In the genomic region with DNA sequence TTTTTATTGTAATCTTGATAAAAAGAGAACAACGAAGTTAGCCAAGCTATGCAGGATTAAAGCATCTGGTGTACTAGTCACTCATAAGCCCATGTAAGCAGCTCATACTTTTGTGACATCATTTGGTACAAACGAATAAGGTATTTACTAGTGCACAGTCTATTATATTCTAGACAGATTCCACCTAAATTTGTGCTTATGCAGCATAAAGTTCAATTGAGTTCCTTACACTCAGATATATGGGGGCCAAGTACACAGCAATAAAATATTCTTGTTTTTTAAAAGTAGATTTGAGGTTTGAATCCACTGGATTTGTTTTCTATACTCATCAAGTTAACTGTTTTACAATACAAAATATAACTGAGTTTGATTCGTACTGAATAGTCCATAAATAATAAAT, we compare ENCODE assay signal across 29 cellular contexts.
"Had no signal": no experiment of that assay in that cellular context is flagged by ENCODE, and none has a peak within 500 bp of the region (broad histone marks: within the 10 kb centered on the region; RNA-seq: fewer than 3 reads in every experiment).

No MANE protein-coding gene starts in this region.

- H3K27ac ChIP-seq: neutrophil, pancreas, prostate gland, stomach, thoracic aorta, thyroid gland, tibial nerve, upper lobe of left lung, vagina had no signal

- H3K9me3 Mint-ChIP-seq: naive B cell, nephron progenitor cell, neural crest cell had no signal

- H3K27ac Mint-ChIP-seq: naive B cell; naive thymus-derived CD8-positive, alpha-beta T cell; natural killer cell treated with Interleukin-12 subunit alpha and Interleukin-12 subunit beta and Interleukin-15 and Interleukin-18, amount 100 ng/mL, for 72 hours; nephron progenitor cell; stimulated activated effector memory CD8-positive, alpha-beta T cell treated with anti-CD3 and anti-CD28 coated beads, Interleukin-12 subunit alpha, Interleukin-12 subunit beta, amount 100 ng/mL, for 72 hours; stimulated activated naive B cell treated with anti-CD40 and anti-IgM and Interleukin-4, amounts not matched to agents 10 μg/mL and 1 μg/mL and 100 μg/mL, for 72 hours; stimulated activated naive CD8-positive, alpha-beta T cell treated with anti-CD3 and anti-CD28 coated beads, Interleukin-15, Interleukin-2, amounts not matched to agents 100 ng/mL and 50 ng/mL, for 24 hours had no signal

- H3K36me3 ChIP-seq: neutrophil, pancreas, prostate gland, stomach, thoracic aorta, thyroid gland, tibial nerve, upper lobe of left lung, vagina had no signal

- H3K36me3 Mint-ChIP-seq: naive B cell; naive thymus-derived CD8-positive, alpha-beta T cell; natural killer cell treated with Interleukin-12 subunit alpha and Interleukin-12 subunit beta and Interleukin-15 and Interleukin-18, amount 100 ng/mL, for 72 hours; stimulated activated effector memory CD8-positive, alpha-beta T cell treated with anti-CD3 and anti-CD28 coated beads, Interleukin-12 subunit alpha, Interleukin-12 subunit beta, amount 100 ng/mL, for 72 hours; stimulated activated naive B cell treated with anti-CD40 and anti-IgM and Interleukin-4, amounts not matched to agents 10 μg/mL and 1 μg/mL and 100 μg/mL, for 72 hours had no signal

- H3K4me3 Mint-ChIP-seq: naive B cell; naive thymus-derived CD8-positive, alpha-beta T cell; natural killer cell treated with Interleukin-12 subunit alpha and Interleukin-12 subunit beta and Interleukin-15 and Interleukin-18, amount 100 ng/mL, for 72 hours; nephron progenitor cell; neural crest cell; stimulated activated effector memory CD8-positive, alpha-beta T cell treated with anti-CD3 and anti-CD28 coated beads, Interleukin-12 subunit alpha, Interleukin-12 subunit beta, amount 100 ng/mL, for 72 hours; stimulated activated naive B cell treated with anti-CD40 and anti-IgM and Interleukin-4, amounts not matched to agents 10 μg/mL and 1 μg/mL and 100 μg/mL, for 72 hours; stimulated activated naive CD8-positive, alpha-beta T cell treated with anti-CD3 and anti-CD28 coated beads, Interleukin-15, Interleukin-2, amounts not matched to agents 100 ng/mL and 50 ng/mL, for 24 hours had no signal

- FAIRE-seq: pancreas, small intestine, urothelium cell line had no signal

- H3K27me3 Mint-ChIP-seq: naive B cell; naive thymus-derived CD8-positive, alpha-beta T cell; natural killer cell treated with Interleukin-12 subunit alpha and Interleukin-12 subunit beta and Interleukin-15 and Interleukin-18, amount 100 ng/mL, for 72 hours; stimulated activated naive B cell treated with anti-CD40 and anti-IgM and Interleukin-4, amounts not matched to agents 10 μg/mL and 1 μg/mL and 100 μg/mL, for 72 hours; stimulated activated naive CD8-positive, alpha-beta T cell treated with anti-CD3 and anti-CD28 coated beads, Interleukin-15, Interleukin-2, amounts not matched to agents 100 ng/mL and 50 ng/mL, for 24 hours had no signal

- DNase-seq: naive B cell; naive thymus-derived CD8-positive, alpha-beta T cell; nephron progenitor cell; nucleus accumbens; pancreas; retina; right cardiac atrium; small intestine; stimulated activated CD4-positive, alpha-beta T cell treated with anti-CD3 and anti-CD28 coated beads, Interleukin-15, amount 100 ng/mL, for 24 hours; stimulated activated CD4-positive, alpha-beta T cell treated with anti-CD3 and anti-CD28 coated beads, Interleukin-2, amount 100 ng/mL, for 24 hours; stimulated activated CD4-positive, alpha-beta T cell treated with anti-CD3 and anti-CD28 coated beads, Interleukin-2, amount 100 ng/mL, for 48 hours; stimulated activated CD4-positive, alpha-beta T cell treated with anti-CD3 and anti-CD28 coated beads, Interleukin-4, amount 100 ng/mL, for 24 hours; stimulated activated naive B cell treated with anti-CD40 and anti-IgM and Interleukin-4, amounts not matched to agents 10 μg/mL and 1 μg/mL and 100 μg/mL, for 72 hours; stimulated activated naive CD4-positive, alpha-beta T cell treated with Interleukin-2 at 50 U/mL for 16 hours; stomach; thyroid gland; trophoblast cell; upper lobe of left lung had no signal

- H3K9me3 ChIP-seq: neutrophil, pancreas, prostate gland, stomach, thoracic aorta, thyroid gland, tibial nerve, upper lobe of left lung, vagina had no signal

- H3K27me3 ChIP-seq: neutrophil, pancreas, stomach, thyroid gland, tibial nerve, upper lobe of left lung, vagina had no signal

- H3K4me3 ChIP-seq: pancreas, prostate gland, stomach, thoracic aorta, thyroid gland, tibial nerve, upper lobe of left lung, vagina had no signal

- H3K4me1 Mint-ChIP-seq: naive B cell; naive thymus-derived CD8-positive, alpha-beta T cell; nephron progenitor cell; neural crest cell; stimulated activated effector memory CD8-positive, alpha-beta T cell treated with anti-CD3 and anti-CD28 coated beads, Interleukin-12 subunit alpha, Interleukin-12 subunit beta, amount 100 ng/mL, for 72 hours; stimulated activated naive B cell treated with anti-CD40 and anti-IgM and Interleukin-4, amounts not matched to agents 10 μg/mL and 1 μg/mL and 100 μg/mL, for 72 hours had no signal

- H3K4me1 ChIP-seq: pancreas, prostate gland, stomach, thyroid gland, tibial nerve, upper lobe of left lung, vagina had no signal

- ATAC-seq: naive thymus-derived CD8-positive, alpha-beta T cell; natural killer cell treated with Interleukin-12 subunit alpha and Interleukin-12 subunit beta and Interleukin-15 and Interleukin-18, amount 100 ng/mL, for 72 hours; pancreas; right cardiac atrium; sciatic nerve; stimulated activated effector memory CD8-positive, alpha-beta T cell treated with anti-CD3 and anti-CD28 coated beads, Interleukin-12 subunit alpha, Interleukin-12 subunit beta, amount 100 ng/mL, for 72 hours; stimulated activated naive B cell treated with anti-CD40 and anti-IgM and Interleukin-4, amounts not matched to agents 10 μg/mL and 1 μg/mL and 100 μg/mL, for 72 hours had no signal
